In genomic region chr9:114048533-114049452, GRCh38 we compare ENCODE assay signal across 16 cellular contexts. TPM values are rescaled to one million over a fixed set of nuclear protein-coding genes. Genes with fewer than 3 reads are reported as not detected.
A peak's percentile ranks its signal among the peaks of the same experiment; 100 is the strongest.
DNase-seq lines count a peak whose midpoint lies in the region; ATAC-seq and TF ChIP-seq lines count a peak whose summit lies in the region.
"Had no signal": no experiment of that assay in that cellular context is flagged by ENCODE, and none has a peak within 500 bp of the region (broad histone marks: within the 10 kb centered on the region; RNA-seq: fewer than 3 reads in every experiment).

No MANE protein-coding gene starts in this region.

- H3K18ac ChIP-seq in H9 (ENCODE audit: insufficient read length, low read depth, low read length) (no peak overlapping the region), neuronal stem cell (ENCODE audit: low read length) (no peak overlapping the region)

- WGBS in H9 (ENCODE audit: extremely low coverage, insufficient read length, low lambda C conversion rate) = no CpG with 5 or more reads among the region's 47 CpGs
- WGBS in neuronal stem cell (ENCODE audit: extremely low coverage in 2 of 2, insufficient read length in 2 of 2, insufficient replicate concordance in 1 of 2), 2 donors = no CpG with 5 or more reads among the region's 47 CpGs
- WGBS in suprapubic skin = 97% methylated on average over 31 of the region's 47 CpGs

- H3K23ac ChIP-seq in H9 (ENCODE audit: insufficient read length, low read depth, low read length) (no peak overlapping the region), neuronal stem cell (ENCODE audit: low read depth, low read length, poor library complexity) (peak overlapping the region; percentile 87)

- TF ChIP-seq CTCF in H9 (conservative IDR thresholded peaks at IDR 0.05) (no peak), colonic mucosa (IDR thresholded peaks at IDR 0.05) (no peak), suprapubic skin (IDR thresholded peaks at IDR 0.05) (no peak), neural progenitor cell (IDR thresholded peaks at IDR 0.05) (no peak)

- H3K4me3 ChIP-seq in colonic mucosa (no peak overlapping the region), neuronal stem cell (ENCODE audit: low read length in 2 of 2) (peak overlapping the region in 1 of 2 donors; percentile 62), suprapubic skin (no peak overlapping the region), neural progenitor cell (no peak overlapping the region)
- H3K4me3 ChIP-seq: HAP-1, SJSA1 had no signal

- H3K36me3 Mint-ChIP-seq in H9 (ENCODE audit: insufficient read depth in 1 of 3, low read depth in 3 of 3) (peaks cover 16 to 49% (median 46%) of the 10 kb centered on the region in 3 experiments; a peak in 6 of 7 replicates), neural progenitor cell (peaks cover 64% of the 10 kb centered on the region)
- H3K36me3 Mint-ChIP-seq: CD4-positive, CD25-positive, alpha-beta regulatory T cell had no signal

- H3K9me3 Mint-ChIP-seq in H9 (no peaks in the 10 kb centered on the region), neural progenitor cell (peaks cover 2% of the 10 kb centered on the region)

- intact Hi-C loops in colonic mucosa (cut with DNase I) = loop anchor here (5.0 kb wide), 1 partner anchor 196 kb away; no protein-coding TSS in a partner anchor

- no peaks in the 10 kb centered on the region for H3K4me1 ChIP-seq in H9 (ENCODE audit: insufficient read depth, low read length)
- H3K4me1 ChIP-seq in colonic mucosa = no peaks in the 10 kb centered on the region
- no peaks in the 10 kb centered on the region for H3K4me1 ChIP-seq in neuronal stem cell (ENCODE audit: control insufficient read depth in 2 of 2, insufficient read depth in 1 of 2, low read depth in 1 of 2, low read length in 2 of 2)
- H3K4me1 ChIP-seq in suprapubic skin = no peaks in the 10 kb centered on the region
- no peaks in the 10 kb centered on the region for H3K4me1 ChIP-seq in neural progenitor cell
- H3K4me1 ChIP-seq: HAP-1, SJSA1 had no signal

- no peak overlapping the region for H3K27ac ChIP-seq in H9 (ENCODE audit: insufficient read length, low read depth, low read length)
- no peak overlapping the region for H3K27ac ChIP-seq in colonic mucosa
- H3K27ac ChIP-seq in neuronal stem cell (replicated peaks; ENCODE audit: low read length) = no peak overlapping the region
- H3K27ac ChIP-seq in suprapubic skin = no peak overlapping the region
- H3K27ac ChIP-seq in neural progenitor cell = no peak overlapping the region
- H3K27ac ChIP-seq: HL-60, RWPE1, SJSA1 had no signal

- no peak overlapping the region for H4K5ac ChIP-seq in H9 (ENCODE audit: insufficient read length, low read depth, low read length)

- H3T11ph ChIP-seq in H9 (ENCODE audit: low read length) = no peak overlapping the region

- TF ChIP-seq EP300 in suprapubic skin (IDR thresholded peaks at IDR 0.05) = no peak

- no peak overlapping the region for H2BK120ac ChIP-seq in H9 (ENCODE audit: low read depth, low read length, poor library complexity, severe bottlenecking)
- no peak overlapping the region for H2BK120ac ChIP-seq in neuronal stem cell (ENCODE audit: low read depth, low read length)

- H3K4ac ChIP-seq in H9 (ENCODE audit: low read depth, low read length) (no peak overlapping the region), neuronal stem cell (ENCODE audit: low read length) (no peak overlapping the region)

- H2BK12ac ChIP-seq in H9 (ENCODE audit: insufficient read length, low read depth, low read length) = no peak overlapping the region
- H2BK12ac ChIP-seq in neuronal stem cell (ENCODE audit: low read length) = no peak overlapping the region

- H3F3A ChIP-seq in neural progenitor cell (ENCODE audit: low read depth) = no peaks in the 10 kb centered on the region

- H3K27me3 ChIP-seq in H9 (ENCODE audit: insufficient read depth, low read length) (no peaks in the 10 kb centered on the region), colonic mucosa (no peaks in the 10 kb centered on the region), neuronal stem cell (ENCODE audit: control insufficient read depth in 3 of 3, insufficient read depth in 3 of 3, low read depth in 1 of 3, low read length in 3 of 3) (no peaks in the 10 kb centered on the region), suprapubic skin (no peaks in the 10 kb centered on the region), neural progenitor cell (no peaks in the 10 kb centered on the region)
- H3K27me3 ChIP-seq: SJSA1 had no signal

- ATAC-seq in GM19035 (IDR thresholded peaks at IDR 0.05; ENCODE audit: unreplicated experiment) = no peak

- H3K79me1 ChIP-seq in H9 (ENCODE audit: insufficient read depth, low read depth, low read length, poor library complexity, severe bottlenecking) = no peaks in the 10 kb centered on the region
- H3K79me1 ChIP-seq in neuronal stem cell (ENCODE audit: low read depth, low read length) = peaks cover 4% of the 10 kb centered on the region

- H2AK5ac ChIP-seq in H9 (ENCODE audit: insufficient read length, low read length) (no peak overlapping the region), neuronal stem cell (ENCODE audit: low read depth, low read length) (no peak overlapping the region)

- H3K79me2 ChIP-seq in H9 (ENCODE audit: insufficient read depth, low read length) = no peaks in the 10 kb centered on the region
- H3K79me2 ChIP-seq in neural progenitor cell (ENCODE audit: low read depth) = no peaks in the 10 kb centered on the region

- peak; percentile 14 for DNase-seq in H9
- DNase-seq in colonic mucosa = peak; percentile 13
- DNase-seq in neuronal stem cell (ENCODE audit: low spot score) = no peak
- DNase-seq in suprapubic skin (ENCODE audit: low spot score in 2 of 2) = peak; percentile 30 to 54
- DNase-seq in stimulated activated naive CD4-positive, alpha-beta T cell (lab: John Stamatoyannopoulos, UW) = no peak
- no peak for DNase-seq in neural progenitor cell (ENCODE audit: low spot score)
- DNase-seq: ACHN; CD4-positive, CD25-positive, alpha-beta regulatory T cell; EL; NCI-H187 treated with DMSO at 0.1 percent for 48 hours; NCI-H446 had no signal

- no peak overlapping the region for H2AFZ ChIP-seq in H9 (ENCODE audit: low read length)
- no peak overlapping the region for H2AFZ ChIP-seq in neuronal stem cell (ENCODE audit: low read length)
- H2AFZ ChIP-seq in neural progenitor cell (replicated peaks) = no peak overlapping the region

- no peaks in the 10 kb centered on the region for H3K36me3 ChIP-seq in colonic mucosa
- H3K36me3 ChIP-seq in neuronal stem cell (replicated peaks in 1 of 2; ENCODE audit: control insufficient read depth in 2 of 2, insufficient read depth in 2 of 2, low read length in 2 of 2) = peaks cover 39 to 80% of the 10 kb centered on the region in 2 donors
- H3K36me3 ChIP-seq in suprapubic skin = peaks cover 26% of the 10 kb centered on the region
- H3K36me3 ChIP-seq in neural progenitor cell = no peaks in the 10 kb centered on the region

- H3K23me2 ChIP-seq in H9 (ENCODE audit: insufficient read length, low read depth, low read length, poor library complexity, severe bottlenecking) = no peaks in the 10 kb centered on the region

- H2BK5ac ChIP-seq in H9 (ENCODE audit: insufficient read length, low read length) (no peak overlapping the region), neuronal stem cell (ENCODE audit: low read length) (no peak overlapping the region)

- no peak overlapping the region for H4K8ac ChIP-seq in H9 (replicated peaks; ENCODE audit: insufficient read length, low read depth, low read length)
- no peak overlapping the region for H4K8ac ChIP-seq in neuronal stem cell (ENCODE audit: low read depth, low read length)

- H3K4me1 Mint-ChIP-seq in H9 (0 out of 4 replicates have a peak, but pooled peaks cover 0 to 3% of the 10 kb centered on the region in 2 experiments), neural progenitor cell (peaks cover 3% of the 10 kb centered on the region)
- H3K4me1 Mint-ChIP-seq: CD4-positive, CD25-positive, alpha-beta regulatory T cell had no signal

- H3K9me3 ChIP-seq in H9 (ENCODE audit: control insufficient read depth, low read depth, low read length) (no peaks in the 10 kb centered on the region), colonic mucosa (no peaks in the 10 kb centered on the region), neuronal stem cell (replicated peaks in 1 of 2; ENCODE audit: control insufficient read depth in 2 of 2, insufficient read depth in 1 of 2, low read depth in 1 of 2, low read length in 2 of 2) (no peaks in the 10 kb centered on the region), suprapubic skin (no peaks in the 10 kb centered on the region), neural progenitor cell (ENCODE audit: low read depth) (no peaks in the 10 kb centered on the region)
- H3K9me3 ChIP-seq: HAP-1, SJSA1 had no signal

- H4K20me1 ChIP-seq in H9 (ENCODE audit: control insufficient read depth, insufficient read depth, insufficient read length) (no peaks in the 10 kb centered on the region), neural progenitor cell (ENCODE audit: low read depth) (peaks cover 3% of the 10 kb centered on the region)

- H3K56ac ChIP-seq in H9 (ENCODE audit: insufficient read length, low read depth, low read length) = no peak overlapping the region

- no peak overlapping the region for H3K14ac ChIP-seq in H9 (ENCODE audit: insufficient read depth, low read length)
- peak overlapping the region; percentile 74 for H3K14ac ChIP-seq in neuronal stem cell (ENCODE audit: low read length)

- H4K91ac ChIP-seq in H9 (ENCODE audit: insufficient read length, low read depth, low read length) (no peak overlapping the region), neuronal stem cell (ENCODE audit: low read depth, low read length, poor library complexity) (no peak overlapping the region)

- H2BK20ac ChIP-seq in H9 (ENCODE audit: low read depth, low read length, poor library complexity, severe bottlenecking) = no peak overlapping the region

- no peak overlapping the region for H3K9ac ChIP-seq in H9 (ENCODE audit: extremely low read depth, insufficient read length, low read length)
- H3K9ac ChIP-seq in colonic mucosa (ENCODE audit: low read depth in 2 of 2, low read length in 2 of 2) = no peak overlapping the region
- peak overlapping the region; percentile 12 for H3K9ac ChIP-seq in neuronal stem cell (ENCODE audit: low read depth, low read length, poor library complexity)
- no peak overlapping the region for H3K9ac ChIP-seq in neural progenitor cell

- no peak overlapping the region for H3K4me2 ChIP-seq in H9 (ENCODE audit: insufficient read depth, insufficient read length, low read length)
- H3K4me2 ChIP-seq in neuronal stem cell (ENCODE audit: insufficient read depth, low read length, poor library complexity, severe bottlenecking) = no peak overlapping the region
- H3K4me2 ChIP-seq in neural progenitor cell = no peak overlapping the region

- TF ChIP-seq POLR2A in suprapubic skin (IDR thresholded peaks at IDR 0.05) = no peak

- H3K27ac Mint-ChIP-seq in H9 (no peak overlapping the region; a peak in 1 of 7 replicates), neural progenitor cell (no peak overlapping the region)

- no peak overlapping the region for H2BK15ac ChIP-seq in H9 (ENCODE audit: low read depth, low read length)
- no peak overlapping the region for H2BK15ac ChIP-seq in neuronal stem cell (ENCODE audit: low read length)

- H3K4me3 Mint-ChIP-seq in H9 (no peak overlapping the region), neural progenitor cell (no peak overlapping the region)
- H3K4me3 Mint-ChIP-seq: CD4-positive, CD25-positive, alpha-beta regulatory T cell had no signal

- H3K27me3 Mint-ChIP-seq in H9 (ENCODE audit: low read depth) = no peaks in the 10 kb centered on the region
- H3K27me3 Mint-ChIP-seq in neural progenitor cell (ENCODE audit: insufficient read depth, low read depth) = no peaks in the 10 kb centered on the region

RNA-seq across cellular contexts. Expression of gene AMBP, which starts 29.3 kb away (rescaled TPM):
- total RNA-seq in H9 (2021) (0.20 and 0.81 TPM in 2 replicates), colonic mucosa (1 to 10 TPM; 1.5 to 5.7 TPM), suprapubic skin (1 to 10 TPM in 1 of 4 donors, not detected in 3; 3.6 TPM), neural progenitor cell (ENCODE audit: low replicate concordance) (0.56 TPM in 1 of 2 replicates, not detected in the other)
- polyA plus RNA-seq in neuronal stem cell (2013, experiment 1 of 2) = 0.06 TPM
- 0.11 TPM for polyA plus RNA-seq in neuronal stem cell (2013, experiment 2 of 2)
- total RNA-seq: CD4-positive, CD25-positive, alpha-beta regulatory T cell had no signal
- polyA plus RNA-seq: CD4-positive, CD25-positive, alpha-beta regulatory T cell had no signal

RNA-seq across cellular contexts. Expression of gene KIF12, which starts 50.3 kb away (rescaled TPM):
- total RNA-seq in H9 (2021) = 1.8 and 3.3 TPM in 2 replicates
- 10 to 100 TPM; 27.2 to 33.8 TPM for total RNA-seq in colonic mucosa
- polyA plus RNA-seq in neuronal stem cell (2013, experiment 1 of 2) = 0.18 TPM
- 0.22 TPM for polyA plus RNA-seq in neuronal stem cell (2013, experiment 2 of 2)
- 1 to 10 TPM; 1.1 to 3.1 (median 2.1) TPM for total RNA-seq in suprapubic skin
- 0.56 and 0.59 TPM in 2 replicates for total RNA-seq in neural progenitor cell (ENCODE audit: low replicate concordance)
- total RNA-seq: CD4-positive, CD25-positive, alpha-beta regulatory T cell had no signal
- polyA plus RNA-seq: CD4-positive, CD25-positive, alpha-beta regulatory T cell had no signal

Comparison
In these comparisons a context has a peak if more than half of its experiments do, and no peak if none do; other contexts are left out.
1. DNase-seq: peak in H9 (single experiment), colonic mucosa (single experiment) and suprapubic skin (2 of 2); none in neuronal stem cell (single experiment), stimulated activated naive CD4-positive, alpha-beta T cell (0 of 6) and neural progenitor cell (single experiment).